In the genomic region with DNA sequence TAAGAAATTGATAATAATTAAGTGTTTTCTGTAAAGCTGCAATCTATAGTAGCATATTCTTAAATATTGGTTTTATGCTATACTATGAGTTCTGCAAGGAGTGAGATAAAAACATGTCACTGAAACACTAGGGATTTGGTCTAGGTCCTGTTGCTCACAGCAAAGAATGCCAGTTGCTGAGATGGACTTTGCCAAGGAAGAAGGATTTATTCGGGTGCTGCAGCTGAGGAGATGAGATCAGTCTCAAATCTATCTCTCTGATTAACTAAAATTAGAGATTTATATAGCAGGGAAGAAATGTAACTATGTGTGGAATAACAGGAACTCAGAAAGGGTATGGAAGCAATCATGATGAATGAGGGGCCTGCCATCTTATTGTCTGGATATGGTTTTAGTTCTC, we compare ENCODE assay signal across 25 cellular contexts.
DNase-seq lines count a peak whose midpoint lies in the region; ATAC-seq, FAIRE-seq and TF ChIP-seq lines count a peak whose summit lies in the region.
"Had no signal": no experiment of that assay in that cellular context is flagged by ENCODE, and none has a peak within 500 bp of the region (broad histone marks: within the 10 kb centered on the region; RNA-seq: fewer than 3 reads in every experiment).

No MANE protein-coding gene starts in this region.

- H3K4me1 ChIP-seq in breast epithelium: no peaks in the 10 kb centered on the region
- no peaks in the 10 kb centered on the region for H3K4me1 ChIP-seq in K562 (replicated peaks in 1 of 2; ENCODE audit: control insufficient read depth in 2 of 2, insufficient read depth in 2 of 2, low read length in 2 of 2)
- H3K4me1 ChIP-seq: BE2C, BLaER1 had no signal

- H3K36me3 Mint-ChIP-seq in MCF 10A (ENCODE audit: insufficient read depth, unreplicated experiment): no peaks in the 10 kb centered on the region
- H3K36me3 Mint-ChIP-seq: CD14-positive monocyte; CD4-positive, alpha-beta memory T cell; CD4-positive, CD25-positive, alpha-beta regulatory T cell; CD8-positive, alpha-beta memory T cell had no signal

- BruUV-seq in MCF 10A (replicated peaks; lab: Mats Ljungman, UMichigan) (no TSS peak), K562 (replicated peaks; lab: Mats Ljungman, UMichigan) (no TSS peak)

- TF ChIP-seq CTCF in MCF 10A (IDR thresholded peaks at IDR 0.05; ENCODE audit: unreplicated experiment) (no peak), breast epithelium (IDR thresholded peaks at IDR 0.05) (no peak), K562 (IDR thresholded peaks at IDR 0.05 in 2 of 3, conservative IDR thresholded peaks at IDR 0.05 in 1 of 3; ENCODE audit: insufficient read depth in 2 of 3, low read depth in 1 of 3, low read length in 3 of 3) (no peak)

- H3K27ac ChIP-seq in breast epithelium (no peak overlapping the region), K562 (ENCODE audit: extremely low read depth, low read depth, low read length) (no peak overlapping the region)
- H3K27ac ChIP-seq: BLaER1 had no signal

- in situ Hi-C loops in K562 (cut with MboI): no loop called here

- H2AFZ ChIP-seq in K562 (ENCODE audit: low read depth, low read length): no peak overlapping the region

- FAIRE-seq in K562 (lab: Jason Lieb, UNC): no peak
- FAIRE-seq: A204.1, GM12878, GM12892, GM18507 had no signal

- H3K9me3 Mint-ChIP-seq in MCF 10A (ENCODE audit: unreplicated experiment): peaks cover 7% of the 10 kb centered on the region

- CTCF ChIA-PET in MCF 10A (lab: Yijun Ruan, JAX) (interaction anchor here (0.7 kb wide), 1 partner anchor 1636 kb away, joined by 3 read pairs; no protein-coding TSS in a partner anchor), K562 (lab: Yijun Ruan, JAX; ENCODE audit: low intra/inter-chr PET ratio) (no interaction called here)

- POLR2A ChIA-PET in MCF 10A (lab: Yijun Ruan, JAX): interaction anchor here (0.6 kb wide), 1 partner anchor 372 kb away, joined by 3 read pairs; no protein-coding TSS in a partner anchor
- POLR2A ChIA-PET in K562 (lab: Yijun Ruan, JAX): no interaction called here

- H4K20me1 ChIP-seq in K562 (replicated peaks; ENCODE audit: control insufficient read depth, insufficient read depth, low read length): no peaks in the 10 kb centered on the region
- H4K20me1 ChIP-seq: BLaER1 had no signal

- no peak overlapping the region for H3K9ac ChIP-seq in K562 (ENCODE audit: insufficient read depth in 1 of 2, low read depth in 2 of 2, low read length in 2 of 2)
- H3K9ac ChIP-seq: BLaER1 had no signal

- H3K36me3 ChIP-seq in breast epithelium (no peaks in the 10 kb centered on the region), K562 (ENCODE audit: control insufficient read depth, insufficient read depth, low read length) (no peaks in the 10 kb centered on the region)
- H3K36me3 ChIP-seq: BE2C, BLaER1 had no signal

- no peak overlapping the region for H3K4me2 ChIP-seq in K562 (ENCODE audit: insufficient read depth, low read length)
- H3K4me2 ChIP-seq: BLaER1 had no signal

- H3K27me3 ChIP-seq in breast epithelium (no peaks in the 10 kb centered on the region), K562 (ENCODE audit: control insufficient read depth in 2 of 2, insufficient read depth in 2 of 2, low read length in 2 of 2) (no peaks in the 10 kb centered on the region)
- H3K27me3 ChIP-seq: BE2C, BLaER1 had no signal

- no peak for TF ChIP-seq EP300 in K562 (IDR thresholded peaks at IDR 0.05; ENCODE audit: low read length)

- H3K4me3 ChIP-seq in breast epithelium (no peak overlapping the region), K562 (no peak overlapping the region)
- H3K4me3 ChIP-seq: BLaER1, GM12878 had no signal

- H3K9me3 ChIP-seq in breast epithelium (no peaks in the 10 kb centered on the region), K562 (replicated peaks; ENCODE audit: control insufficient read depth, insufficient read depth, low read depth, low read length) (no peaks in the 10 kb centered on the region; the same call in 1 of the 2 replicates)

- H3K4me3 Mint-ChIP-seq in MCF 10A (ENCODE audit: unreplicated experiment): no peak overlapping the region
- H3K4me3 Mint-ChIP-seq: CD14-positive monocyte; CD4-positive, alpha-beta memory T cell; CD4-positive, CD25-positive, alpha-beta regulatory T cell; CD8-positive, alpha-beta memory T cell had no signal

- no peaks in the 10 kb centered on the region for H3K4me1 Mint-ChIP-seq in MCF 10A (ENCODE audit: insufficient read depth, unreplicated experiment)
- H3K4me1 Mint-ChIP-seq: CD14-positive monocyte; CD4-positive, alpha-beta memory T cell; CD4-positive, CD25-positive, alpha-beta regulatory T cell; CD8-positive, alpha-beta memory T cell had no signal

- DNase-seq in MCF 10A (ENCODE audit: unreplicated experiment) (peak; percentile 9), breast epithelium (ENCODE audit: low spot score in 2 of 2) (no peak), OCI-M1 (lab: John Stamatoyannopoulos, UW) (peak; percentile 11), K562 (ENCODE audit: extremely low read depth in 1 of 4, low spot score in 3 of 4) (no peak), kidney glomerular epithelial cell (lab: John Stamatoyannopoulos, UW) (no peak)
- DNase-seq: 8988T; ACHN; BE2C; C1 segment of cervical spinal cord; CD4-positive, alpha-beta memory T cell; CD4-positive, CD25-positive, alpha-beta regulatory T cell; CD8-positive, alpha-beta memory T cell; COR-L47; DMS 273 treated with DMSO at 0.1 percent for 48 hours; DMS153; DMS79; DND-41; EL; GDM1 had no signal

- ATAC-seq in K562: no peak
- ATAC-seq: GM12878 had no signal

- 0% methylated on average over 1 of the region's 1 CpG for WGBS in K562 (ENCODE audit: insufficient coverage, low coverage, missing lambda C conversion rate)

- H3K27ac Mint-ChIP-seq in MCF 10A (ENCODE audit: low read depth, unreplicated experiment): no peak overlapping the region
- H3K27ac Mint-ChIP-seq: CD14-positive monocyte; CD4-positive, alpha-beta memory T cell; CD4-positive, CD25-positive, alpha-beta regulatory T cell; CD8-positive, alpha-beta memory T cell had no signal

- TF ChIP-seq POLR2A in breast epithelium (IDR thresholded peaks at IDR 0.05) (no peak), K562 (conservative IDR thresholded peaks at IDR 0.05) (no peak)

- intact Hi-C loops in MCF 10A (cut with micrococcal nuclease) (no loop called here), breast epithelium (cut with DNase I; ENCODE audit: low total_unique reads) (no loop called here), K562 (cut with micrococcal nuclease) (no loop called here)

- TF ChIP-seq RAD21 in K562 (CRISPR knock-in tag; conservative IDR thresholded peaks at IDR 0.05 in 1 of 2, IDR thresholded peaks at IDR 0.05 in 1 of 2): no peak

- H3K9me1 ChIP-seq in K562 (ENCODE audit: control insufficient read depth, insufficient read depth, low read length): no peaks in the 10 kb centered on the region

- H3K79me2 ChIP-seq in K562 (ENCODE audit: control insufficient read depth, insufficient read depth, low read length): no peaks in the 10 kb centered on the region

- no peaks in the 10 kb centered on the region for H3K27me3 Mint-ChIP-seq in MCF 10A (ENCODE audit: insufficient read depth, unreplicated experiment)
- H3K27me3 Mint-ChIP-seq: CD4-positive, alpha-beta memory T cell; CD4-positive, CD25-positive, alpha-beta regulatory T cell; CD8-positive, alpha-beta memory T cell had no signal

TF ChIP-seq in K562, 482 proteins besides CTCF, POLR2A, EP300 and RAD21:
- peak; percentile 99 for TF ChIP-seq ZNF124 (CRISPR knock-in tag; IDR thresholded peaks at IDR 0.05)
- TF ChIP-seq CBX5 (IDR thresholded peaks at IDR 0.05; ENCODE audit: borderline replicate concordance, low read depth): peak; percentile 59; the same call in 1 of the 2 replicates
- TF ChIP-seq, protein P1, sequence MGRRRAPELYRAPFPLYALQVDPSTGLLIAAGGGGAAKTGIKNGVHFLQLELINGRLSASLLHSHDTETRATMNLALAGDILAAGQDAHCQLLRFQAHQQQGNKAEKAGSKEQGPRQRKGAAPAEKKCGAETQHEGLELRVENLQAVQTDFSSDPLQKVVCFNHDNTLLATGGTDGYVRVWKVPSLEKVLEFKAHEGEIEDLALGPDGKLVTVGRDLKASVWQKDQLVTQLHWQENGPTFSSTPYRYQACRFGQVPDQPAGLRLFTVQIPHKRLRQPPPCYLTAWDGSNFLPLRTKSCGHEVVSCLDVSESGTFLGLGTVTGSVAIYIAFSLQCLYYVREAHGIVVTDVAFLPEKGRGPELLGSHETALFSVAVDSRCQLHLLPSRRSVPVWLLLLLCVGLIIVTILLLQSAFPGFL (CRISPR knock-in tag; IDR thresholded peaks at IDR 0.05): no peak
- no peak for TF ChIP-seq ESRRA (IDR thresholded peaks at IDR 0.05; ENCODE audit: borderline replicate concordance, low read depth)
- TF ChIP-seq FOXA1 (IDR thresholded peaks at IDR 0.05; ENCODE audit: borderline replicate concordance): no peak
- TF ChIP-seq XRCC5 (IDR thresholded peaks at IDR 0.05; ENCODE audit: low read depth, low read length): no peak

Comparison
In these comparisons a context has a peak if more than half of its experiments do, and no peak if none do; other contexts are left out.
1. DNase-seq: peak in MCF 10A (single experiment) and OCI-M1 (single experiment); none in breast epithelium (0 of 2), K562 (0 of 4) and kidney glomerular epithelial cell (single experiment).